3 cellular contexts compared by ENCODE assay signal in genomic region chr7:100061518-100062193, GRCh38.
A peak's percentile ranks its signal among the peaks of the same experiment; 100 is the strongest.
TF ChIP-seq lines count a peak whose summit lies in the region.

No MANE protein-coding gene starts in this region.

TF ChIP-seq in HEK293, 187 proteins besides CTCF, POLR2A, EP300 and RAD21:
- TF ChIP-seq ZNF391 (tag by site-specific recombination; IDR thresholded peaks at IDR 0.05; ENCODE audit: borderline replicate concordance, low read depth), result no peak
- TF ChIP-seq ZFP69B (tag by site-specific recombination; IDR thresholded peaks at IDR 0.05), result no peak
- no peak for TF ChIP-seq ZNF280D (tag by site-specific recombination; IDR thresholded peaks at IDR 0.05)
- no peak for TF ChIP-seq ZNF518A (tag by site-specific recombination; conservative IDR thresholded peaks at IDR 0.05; ENCODE audit: low read depth)
- TF ChIP-seq ZNF600 (tag by site-specific recombination; IDR thresholded peaks at IDR 0.05), result peak; percentile 48; the same call in 1 of the 2 replicates
TF ChIP-seq in HEK293: peak in this region for 1.

TF ChIP-seq in K562, 482 proteins besides CTCF, POLR2A, EP300 and RAD21 (continues in another document):
- TF ChIP-seq FOXK2 (conservative IDR thresholded peaks at IDR 0.05 in 1 of 2, IDR thresholded peaks at IDR 0.05 in 1 of 2; ENCODE audit: low read depth in 2 of 2) (no peak), TSC22D4 (tag; IDR thresholded peaks at IDR 0.05) (no peak), PCBP1 (IDR thresholded peaks at IDR 0.05; ENCODE audit: low read depth, low read length, poor library complexity, severe bottlenecking) (no peak), DACH1 (IDR thresholded peaks at IDR 0.05; ENCODE audit: partially characterized antibody) (peak; percentile 69), FOXK1 (CRISPR knock-in tag; IDR thresholded peaks at IDR 0.05; ENCODE audit: borderline replicate concordance) (no peak), POLR3A (IDR thresholded peaks at IDR 0.05; ENCODE audit: borderline replicate concordance, extremely low read depth, insufficient read depth, insufficient read length) (no peak), HDGF (IDR thresholded peaks at IDR 0.05) (no peak), SP1 (CRISPR knock-in tag; IDR thresholded peaks at IDR 0.05) (no peak), HMG20A (CRISPR knock-in tag; conservative IDR thresholded peaks at IDR 0.05) (no peak), STAT5A (IDR thresholded peaks at IDR 0.05; ENCODE audit: borderline replicate concordance, low read length) (peak; percentile 82), MAFG (tag; conservative IDR thresholded peaks at IDR 0.05) (no peak), ESRRB (CRISPR knock-in tag; IDR thresholded peaks at IDR 0.05; ENCODE audit: borderline replicate concordance) (no peak), EHMT2 (IDR thresholded peaks at IDR 0.05) (no peak), BCOR (IDR thresholded peaks at IDR 0.05) (0 out of 2 replicates have a peak, but pooled peaks have one; percentile 33), ZMIZ1 (IDR thresholded peaks at IDR 0.05; ENCODE audit: low read depth in 2 of 2, low read length in 2 of 2) (peak in 1 of 2 experiments; percentile 63; a peak in 1 of 4 replicates), PHB2 (IDR thresholded peaks at IDR 0.05; ENCODE audit: low read depth) (peak; percentile 85), TEAD4 (IDR thresholded peaks at IDR 0.05; ENCODE audit: low read length) (peak; percentile 91), TEAD4 (CRISPR knock-in tag; IDR thresholded peaks at IDR 0.05; ENCODE audit: borderline replicate concordance) (no peak), MEIS2 (IDR thresholded peaks at IDR 0.05; ENCODE audit: partially characterized antibody) (peak; percentile 53), TCF15 (CRISPR knock-in tag; IDR thresholded peaks at IDR 0.05) (no peak), NR2C1 (IDR thresholded peaks at IDR 0.05) (peak; percentile 59; the same call in 1 of the 2 replicates), NR2C1 (tag; IDR thresholded peaks at IDR 0.05) (peak; percentile 33; the same call in 1 of the 2 replicates), ZNF699 (CRISPR knock-in tag; IDR thresholded peaks at IDR 0.05; ENCODE audit: insufficient replicate concordance) (no peak), TEAD2 (tag; IDR thresholded peaks at IDR 0.05) (no peak), ELK3 (CRISPR knock-in tag; IDR thresholded peaks at IDR 0.05) (no peak), NKRF (IDR thresholded peaks at IDR 0.05; ENCODE audit: borderline replicate concordance) (peak; percentile 60; the same call in 1 of the 2 replicates), ZFP36 (IDR thresholded peaks at IDR 0.05; ENCODE audit: low read depth, low read length, partially characterized antibody) (peak; percentile 23), ZNF224 (CRISPR knock-in tag; IDR thresholded peaks at IDR 0.05) (no peak), RBM39 (optimal IDR thresholded peaks at IDR 0.05; ENCODE audit: low read depth, low read length) (no peak), SOX6 (IDR thresholded peaks at IDR 0.05) (peak; percentile 32; the same call in 1 of the 2 replicates), ARID1B (IDR thresholded peaks at IDR 0.05) (peak; percentile 87)

TF ChIP-seq in neural cell, 6 proteins besides CTCF, POLR2A, EP300 and RAD21:
- TF ChIP-seq MXI1 (conservative IDR thresholded peaks at IDR 0.05; ENCODE audit: poor library complexity, severe bottlenecking), result no peak
- peak; percentile 3 for TF ChIP-seq POLR2AphosphoS5 (IDR thresholded peaks at IDR 0.05)
TF ChIP-seq in neural cell: peak in this region for 1.
